In the genomic region with DNA sequence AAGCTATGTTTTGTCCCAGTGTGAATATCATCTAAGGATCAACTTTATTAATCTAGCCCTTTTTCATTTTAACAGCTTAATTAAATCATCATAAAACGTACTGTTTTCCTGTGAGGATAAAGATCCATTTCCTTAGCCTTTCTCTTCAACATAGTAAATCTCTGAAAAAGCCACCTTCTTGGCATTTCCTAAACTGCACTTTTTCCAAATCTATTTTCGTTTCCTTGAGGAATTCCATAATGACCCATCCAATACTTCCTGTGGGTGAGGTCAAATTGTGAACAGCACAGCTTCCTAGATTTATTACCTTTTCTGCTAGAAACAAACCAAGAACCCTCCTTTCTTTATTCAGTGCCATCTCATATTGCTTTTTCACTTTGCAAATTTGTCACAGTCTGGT, we compare ENCODE assay signal across 23 cellular contexts.
DNase-seq lines count a peak whose midpoint lies in the region; ATAC-seq, FAIRE-seq and TF ChIP-seq lines count a peak whose summit lies in the region.
"Had no signal": no experiment of that assay in that cellular context is flagged by ENCODE, and none has a peak within 500 bp of the region (broad histone marks: within the 10 kb centered on the region; RNA-seq: fewer than 3 reads in every experiment).

No MANE protein-coding gene starts in this region.

- no peak overlapping the region for H3K27ac Mint-ChIP-seq in endothelial cell (ENCODE audit: unreplicated experiment)
- H3K27ac Mint-ChIP-seq: CD4-positive, alpha-beta memory T cell; H9 had no signal

- H3K9me1 ChIP-seq in keratinocyte (ENCODE audit: control insufficient read depth, extremely low read depth, insufficient read depth, low read length), result no peaks in the 10 kb centered on the region

- H3K9ac ChIP-seq in keratinocyte (ENCODE audit: control insufficient read depth, extremely low read depth, insufficient read depth, low read length), result no peak overlapping the region
- H3K9ac ChIP-seq: BLaER1 treated with 17β-estradiol and CSF1 and Interleukin-3, amounts not matched to agents 10 nM and 100 nM had no signal

- H3K36me3 ChIP-seq in keratinocyte (ENCODE audit: control insufficient read depth in 2 of 2, extremely low read depth in 1 of 2, insufficient read depth in 2 of 2, low read length in 2 of 2), result no peaks in the 10 kb centered on the region
- H3K36me3 ChIP-seq: BE2C; BLaER1 treated with 17β-estradiol and CSF1 and Interleukin-3, amounts not matched to agents 10 nM and 100 nM had no signal

- H3K27me3 Mint-ChIP-seq in endothelial cell (ENCODE audit: unreplicated experiment), result no peaks in the 10 kb centered on the region
- H3K27me3 Mint-ChIP-seq: CD4-positive, alpha-beta memory T cell had no signal

- H3K4me2 ChIP-seq in keratinocyte (ENCODE audit: control insufficient read depth, extremely low read depth, insufficient read depth, low read depth, low read length), result no peak overlapping the region
- H3K4me2 ChIP-seq: BLaER1 treated with 17β-estradiol and CSF1 and Interleukin-3, amounts not matched to agents 10 nM and 100 nM had no signal

- DNase-seq in HT1080 (ENCODE audit: low read depth) (peak; percentile 18), dermis blood vessel endothelial cell (peak; percentile 28), keratinocyte (ENCODE audit: low read depth, low spot score) (no peak), GOT3 (lab: John Stamatoyannopoulos, UW) (no peak), endothelial cell (ENCODE audit: low spot score) (no peak), midbrain (lab: John Stamatoyannopoulos, UW) (no peak)
- DNase-seq: ACHN; AML-193; BE2C; Calu3; CD4-positive, alpha-beta memory T cell; COR-L47; DMS53; DMS79 treated with DMSO at 0.1 percent for 48 hours; GF-D8; H9 had no signal

- no peaks in the 10 kb centered on the region for H3K4me1 ChIP-seq in keratinocyte (ENCODE audit: control insufficient read depth, extremely low read depth, insufficient read depth, low read length)
- H3K4me1 ChIP-seq: BE2C; BLaER1 treated with 17β-estradiol and CSF1 and Interleukin-3, amounts not matched to agents 10 nM and 100 nM had no signal

- no peak overlapping the region for H3K27ac ChIP-seq in keratinocyte (ENCODE audit: control insufficient read depth, insufficient read depth, low read length)
- H3K27ac ChIP-seq: BLaER1 treated with 17β-estradiol and CSF1 and Interleukin-3, amounts not matched to agents 10 nM and 100 nM had no signal

- dilution Hi-C loops in keratinocyte (cut with MboI; ENCODE audit: extremely low pct_ligation_motif_present, low sequenced_read_pairs), result no loop called here

- no peak overlapping the region for H3K4me3 Mint-ChIP-seq in endothelial cell (ENCODE audit: unreplicated experiment)
- H3K4me3 Mint-ChIP-seq: CD4-positive, alpha-beta memory T cell; H9 had no signal

- no peak for TF ChIP-seq CTCF in keratinocyte (optimal IDR thresholded peaks at IDR 0.05 in 1 of 3, IDR thresholded peaks at IDR 0.05 in 1 of 3, conservative IDR thresholded peaks at IDR 0.05 in 1 of 3; ENCODE audit: extremely low read depth in 1 of 3, insufficient read depth in 2 of 3, low read length in 3 of 3)
- no peak for TF ChIP-seq CTCF in endothelial cell (IDR thresholded peaks at IDR 0.05; ENCODE audit: unreplicated experiment)

- H2AFZ ChIP-seq in keratinocyte (ENCODE audit: control insufficient read depth, low read length), result peak overlapping the region; percentile 12

- no peak for ATAC-seq in GM21526 (IDR thresholded peaks at IDR 0.05; ENCODE audit: low FRiP score, unreplicated experiment)
- ATAC-seq: HCT116 had no signal

- H3K4me1 Mint-ChIP-seq in endothelial cell (ENCODE audit: unreplicated experiment), result no peaks in the 10 kb centered on the region
- H3K4me1 Mint-ChIP-seq: CD4-positive, alpha-beta memory T cell had no signal

- peaks cover 16% of the 10 kb centered on the region for H3K9me3 Mint-ChIP-seq in endothelial cell (ENCODE audit: unreplicated experiment)
- H3K9me3 Mint-ChIP-seq: H9 had no signal

- no peak overlapping the region for H3K4me3 ChIP-seq in keratinocyte (ENCODE audit: control insufficient read depth in 2 of 3, extremely low read depth in 1 of 3, insufficient read depth in 2 of 3, low read depth in 1 of 3, low read length in 3 of 3)
- H3K4me3 ChIP-seq: BLaER1 treated with 17β-estradiol and CSF1 and Interleukin-3, amounts not matched to agents 10 nM and 100 nM had no signal

- H3K36me3 Mint-ChIP-seq in endothelial cell (ENCODE audit: low read depth, unreplicated experiment), result no peaks in the 10 kb centered on the region

- no peaks in the 10 kb centered on the region for H3K79me2 ChIP-seq in keratinocyte (ENCODE audit: control insufficient read depth, insufficient read depth, low read length)

- H3K27me3 ChIP-seq in keratinocyte (ENCODE audit: control insufficient read depth, extremely low read depth, insufficient read depth, low read length), result no peaks in the 10 kb centered on the region
- H3K27me3 ChIP-seq: BE2C; BLaER1 treated with 17β-estradiol and CSF1 and Interleukin-3, amounts not matched to agents 10 nM and 100 nM had no signal

- H4K20me1 ChIP-seq in keratinocyte (ENCODE audit: control insufficient read depth, extremely low read depth, insufficient read depth, low read length), result no peaks in the 10 kb centered on the region
- H4K20me1 ChIP-seq: BLaER1 treated with 17β-estradiol and CSF1 and Interleukin-3, amounts not matched to agents 10 nM and 100 nM had no signal

- H3K9me3 ChIP-seq in keratinocyte (ENCODE audit: control insufficient read depth, low read depth, low read length), result no peaks in the 10 kb centered on the region
- H3K9me3 ChIP-seq: BE2C; BLaER1 treated with 17β-estradiol and CSF1 and Interleukin-3, amounts not matched to agents 10 nM and 100 nM had no signal

- FAIRE-seq in keratinocyte (lab: Jason Lieb, UNC), result no peak
- FAIRE-seq: A204.1, GM12891, GM18507, H1 had no signal

Comparison
In these comparisons a context has a peak if more than half of its experiments do, and no peak if none do; other contexts are left out.
1. DNase-seq: peak in HT1080 (single experiment) and dermis blood vessel endothelial cell (single experiment); none in keratinocyte (single experiment), GOT3 (single experiment), endothelial cell (single experiment) and midbrain (single experiment).